ENCODE assay signal across 8 cellular contexts in genomic region chr4:139300431-139301142, GRCh38. TPM values are rescaled to one million over a fixed set of nuclear protein-coding genes. Genes with fewer than 3 reads are reported as not detected.
A peak's percentile ranks its signal among the peaks of the same experiment; 100 is the strongest.
DNase-seq lines count a peak whose midpoint lies in the region; ATAC-seq, FAIRE-seq and TF ChIP-seq lines count a peak whose summit lies in the region.

No MANE protein-coding gene starts in this region.

- peak overlapping the region; percentile 93 for H3K56ac ChIP-seq in IMR-90 (ENCODE audit: extremely low read depth, insufficient read depth, low read length)

- H3K4ac ChIP-seq in IMR-90 (ENCODE audit: low read depth, low read length) = peak overlapping the region; percentile 91

- intact Hi-C loops in IMR-90 (cut with micrococcal nuclease) = loop anchor here (5.0 kb wide), 1 partner anchor 218 kb away; no protein-coding TSS in a partner anchor
- intact Hi-C loops in activated CD8-positive, alpha-beta T cell treated with anti-CD3 and anti-CD28 coated beads for 36 hours (cut with micrococcal nuclease) = loop anchor here (2.0 to 5.0 kb wide), 2 partner anchors 123 to 218 kb away; partner anchors contain the start of gene ELF2
- intact Hi-C loops in pancreas (cut with DNase I) = no loop called here

- H4K5ac ChIP-seq in IMR-90 (ENCODE audit: low read depth, low read length) = peak overlapping the region; percentile 67

- 0 out of 2 replicates have a peak, but pooled peaks cover 1% of the 10 kb centered on the region for H3K36me3 ChIP-seq in IMR-90 (ENCODE audit: control insufficient read depth, insufficient read depth, low read length)
- no peaks in the 10 kb centered on the region for H3K36me3 ChIP-seq in pancreas

- in situ Hi-C loops in IMR-90 (cut with MboI; ENCODE audit: low sequenced_read_pairs) = no loop called here

- H4K91ac ChIP-seq in IMR-90 (ENCODE audit: insufficient read depth, low read depth, low read length) = peak overlapping the region; percentile 59

- peak overlapping the region; percentile 89 for H3K9ac ChIP-seq in IMR-90 (ENCODE audit: low read depth, low read length)

- H4K20me1 ChIP-seq in IMR-90 (ENCODE audit: insufficient read depth, low read length) = peaks cover 32% of the 10 kb centered on the region

- peak overlapping the region; percentile 81 for H2AK5ac ChIP-seq in IMR-90 (ENCODE audit: low read depth, low read length)

- H3K4me3 ChIP-seq in IMR-90 (ENCODE audit: insufficient read depth, low read depth, low read length) (peak overlapping the region; percentile 75), pancreas (peak overlapping the region; percentile 80 to 99 (median 89))

- peak overlapping the region; percentile 91 for H2BK5ac ChIP-seq in IMR-90 (ENCODE audit: low read depth, low read length, poor library complexity, severe bottlenecking)

- H3K9me1 ChIP-seq in IMR-90 (ENCODE audit: insufficient read depth, low read length) = 0 out of 2 replicates have a peak, but pooled peaks cover 2% of the 10 kb centered on the region

- H3K4me2 ChIP-seq in IMR-90 (ENCODE audit: low read depth, low read length) = peak overlapping the region; percentile 86

- peak overlapping the region; percentile 35; the same call in 1 of the 2 replicates for H2BK20ac ChIP-seq in IMR-90 (ENCODE audit: low read depth, low read length)

- H3K9me3 Mint-ChIP-seq in activated CD8-positive, alpha-beta T cell treated with anti-CD3 and anti-CD28 coated beads for 36 hours = no peaks in the 10 kb centered on the region

- TSS peak; percentile 51 for BruUV-seq in IMR-90 (replicated peaks; lab: Mats Ljungman, UMichigan)

- H2BK15ac ChIP-seq in IMR-90 (ENCODE audit: low read depth, low read length) = peak overlapping the region; percentile 25; the same call in 2 of the 3 replicates

- peak overlapping the region; percentile 90 for H3K14ac ChIP-seq in IMR-90 (replicated peaks; ENCODE audit: low read depth, low read length)

- no peaks in the 10 kb centered on the region for H3K9me3 ChIP-seq in IMR-90 (ENCODE audit: control insufficient read depth, insufficient read depth, low read length)
- no peaks in the 10 kb centered on the region for H3K9me3 ChIP-seq in pancreas

- peak overlapping the region; percentile 70 for H2BK120ac ChIP-seq in IMR-90 (ENCODE audit: low read depth, low read length)

- peaks cover 35% of the 10 kb centered on the region for H3K36me3 Mint-ChIP-seq in activated CD8-positive, alpha-beta T cell treated with anti-CD3 and anti-CD28 coated beads for 36 hours (ENCODE audit: low read depth)

- peak overlapping the region; percentile 66 to 91 for H4K8ac ChIP-seq in IMR-90 (ENCODE audit: low read depth in 2 of 2, low read length in 2 of 2)

- peaks cover 56% of the 10 kb centered on the region for H3K4me1 Mint-ChIP-seq in activated CD8-positive, alpha-beta T cell treated with anti-CD3 and anti-CD28 coated beads for 36 hours (ENCODE audit: low read depth)

- no peak for FAIRE-seq in pancreas (lab: Jason Lieb, UNC)
- no peak for FAIRE-seq in GM12892 (lab: Jason Lieb, UNC)

- peak overlapping the region; percentile 56 for H2AK9ac ChIP-seq in IMR-90 (replicated peaks; ENCODE audit: low read depth, low read length, poor library complexity)

- H3K79me1 ChIP-seq in IMR-90 (ENCODE audit: low read depth in 1 of 2, low read length in 2 of 2) = peaks cover 10 to 35% of the 10 kb centered on the region in 2 experiments; a peak in 3 of 4 replicates

- DNase-seq in EL (peak; percentile 70), IMR-90 (peak; percentile 72), globus pallidus (ENCODE audit: low spot score) (peak; percentile 44), pancreas (peak in 2 of 6 donors; percentile 22 to 23), GM12892 (ENCODE audit: insufficient read length) (no peak)
- DNase-seq in activated CD8-positive, alpha-beta T cell treated with anti-CD3 and anti-CD28 coated beads for 36 hours = peak; percentile 52
- no peak for DNase-seq in activated CD4-positive, CD25-positive, alpha-beta regulatory T cell treated with anti-CD3 and anti-CD28 coated beads, Interleukin-2, amount 50 U/mL, for 72 hours

- peak overlapping the region; percentile 95 for H3K27ac Mint-ChIP-seq in activated CD8-positive, alpha-beta T cell treated with anti-CD3 and anti-CD28 coated beads for 36 hours

- H3K27me3 ChIP-seq in IMR-90 (ENCODE audit: control insufficient read depth, insufficient read depth, low read length) (no peaks in the 10 kb centered on the region), pancreas (no peaks in the 10 kb centered on the region)

- H3K4me3 Mint-ChIP-seq in activated CD8-positive, alpha-beta T cell treated with anti-CD3 and anti-CD28 coated beads for 36 hours = peak overlapping the region; percentile 84

- peak overlapping the region; percentile 82 for H3K18ac ChIP-seq in IMR-90 (ENCODE audit: low read depth, low read length)

- ATAC-seq in GM21447 (IDR thresholded peaks at IDR 0.05; ENCODE audit: unreplicated experiment) = peak; percentile 8
- ATAC-seq in IMR-90 (ENCODE audit: low read depth) = peak; percentile 10
- peak; percentile 29 for ATAC-seq in activated CD8-positive, alpha-beta T cell treated with anti-CD3 and anti-CD28 coated beads for 36 hours
- ATAC-seq in pancreas = peak; percentile 27 to 47 (median 32)

- CTCF ChIA-PET in IMR-90 (lab: Yijun Ruan, JAX) = interaction anchor here (0.7 to 1.6 kb wide), 4 partner anchors 16 to 100 kb away, joined by 3 to 4 read pairs (median 3); no protein-coding TSS in a partner anchor
- CTCF ChIA-PET in activated CD8-positive, alpha-beta T cell treated with anti-CD3 and anti-CD28 coated beads for 36 hours (lab: Charles Lee) = interaction anchor here (0.7 to 2.1 kb wide), 15 partner anchors 10 to 270 kb away, joined by 3 to 11 read pairs (median 4); partner anchors contain the start of gene ELF2

- TF ChIP-seq CTCF in IMR-90 (conservative IDR thresholded peaks at IDR 0.05; ENCODE audit: low read depth, low read length) (no peak), pancreas (IDR thresholded peaks at IDR 0.05) (no peak)
- TF ChIP-seq CTCF in activated CD8-positive, alpha-beta T cell treated with anti-CD3 and anti-CD28 coated beads for 36 hours (IDR thresholded peaks at IDR 0.05) = no peak

- peak overlapping the region; percentile 70 for H3K27ac ChIP-seq in IMR-90 (ENCODE audit: insufficient read depth, low read length)
- peak overlapping the region; percentile 71 to 91 (median 88) for H3K27ac ChIP-seq in pancreas

- TF ChIP-seq RAD21 in IMR-90 (IDR thresholded peaks at IDR 0.05; ENCODE audit: low read length) = no peak

- H3K23ac ChIP-seq in IMR-90 (ENCODE audit: low read depth, low read length) = peak overlapping the region; percentile 95

- 1% methylated on average over 10 of the region's 18 CpGs; no CpG with 5 or more reads in 1 of the 2 experiments for WGBS in IMR-90 (ENCODE audit: extremely low coverage in 2 of 2, insufficient read length in 1 of 2), 2 experiments
- WGBS in pancreas, 2 donors = 1% methylated on average over 18 of the region's 18 CpGs

- H3K4me1 ChIP-seq in IMR-90 (ENCODE audit: control insufficient read depth, insufficient read depth, low read length) (peaks cover 6% of the 10 kb centered on the region), pancreas (peaks cover 8 to 30% (median 23%) of the 10 kb centered on the region in 3 donors)

- dilution Hi-C loops in IMR-90 (cut with HindIII; ENCODE audit: low sequenced_read_pairs, unreplicated experiment) = no loop called here

- H2AFZ ChIP-seq in IMR-90 (replicated peaks; ENCODE audit: low read length, poor library complexity) = peak overlapping the region; percentile 95

- H3K27me3 Mint-ChIP-seq in activated CD8-positive, alpha-beta T cell treated with anti-CD3 and anti-CD28 coated beads for 36 hours = no peaks in the 10 kb centered on the region

- no peak for TF ChIP-seq POLR2A in IMR-90 (IDR thresholded peaks at IDR 0.05; ENCODE audit: low read depth, low read length)
- TF ChIP-seq POLR2A in GM12892 (IDR thresholded peaks at IDR 0.05; ENCODE audit: low read depth, low read length) = no peak

- POLR2A ChIA-PET in IMR-90 (lab: Charles Lee; ENCODE audit: unreplicated experiment) = interaction anchor here (0.9 kb wide), 1 partner anchor 11 kb away, joined by 3 read pairs; no protein-coding TSS in a partner anchor
- POLR2A ChIA-PET in activated CD8-positive, alpha-beta T cell treated with anti-CD3 and anti-CD28 coated beads for 36 hours (lab: Charles Lee) = interaction anchor here (0.7 to 1.8 kb wide), 12 partner anchors 11 to 284 kb away, joined by 3 to 8 read pairs (median 4); no protein-coding TSS in a partner anchor

RNA-seq across cellular contexts. Expression of gene NAA15, which starts 0.7 kb away (rescaled TPM):
- total RNA-seq in IMR-90 (2012; rRNA removed) (43.4 and 106 TPM in 2 replicates), pancreas (10 to 100 TPM; 12.4 to 22.1 (median 16.8) TPM)
- polyA plus RNA-seq in IMR-90 (2012; rRNA removed) (8.7 and 11.0 TPM in 2 replicates), pancreas (1 to 10 TPM; 3.2 to 3.9 TPM)
- 1.3 and 1.4 TPM in 2 replicates for polyA plus RNA-seq in IMR-90 (2012; cell fraction: cytosol; rRNA removed)
- 1.2 and 5.0 TPM in 2 replicates for polyA plus RNA-seq in IMR-90 (2012; cell fraction: nucleus; rRNA removed; ENCODE audit: low replicate concordance)
- 100 to 1,000 TPM; 113 to 114 TPM for total RNA-seq in activated CD8-positive, alpha-beta T cell treated with anti-CD3 and anti-CD28 coated beads for 36 hours
- 35.4 TPM for polyA plus RNA-seq in GM12892 (2012; ENCODE audit: missing spikeins)

RNA-seq across cellular contexts. Expression of gene NDUFC1, which starts 1.7 kb away (rescaled TPM):
- total RNA-seq in IMR-90 (2012; rRNA removed) = 25.1 and 33.9 TPM in 2 replicates
- 65.1 and 76.5 TPM in 2 replicates for polyA plus RNA-seq in IMR-90 (2012; rRNA removed)
- 59.3 and 67.9 TPM in 2 replicates for polyA plus RNA-seq in IMR-90 (2012; cell fraction: cytosol; rRNA removed)
- polyA plus RNA-seq in IMR-90 (2012; cell fraction: nucleus; rRNA removed; ENCODE audit: low replicate concordance) = 19.7 and 22.4 TPM in 2 replicates
- total RNA-seq in activated CD8-positive, alpha-beta T cell treated with anti-CD3 and anti-CD28 coated beads for 36 hours = 10 to 100 TPM; 56.2 to 60.6 TPM
- 10 to 100 TPM; 19.8 to 30.2 (median 22.1) TPM for total RNA-seq in pancreas
- 10 to 100 TPM; 52.8 to 80.6 TPM for polyA plus RNA-seq in pancreas
- 43.4 TPM for polyA plus RNA-seq in GM12892 (2012; ENCODE audit: missing spikeins)

RNA-seq across cellular contexts. Expression of gene MGARP, which starts 20.6 kb away (rescaled TPM):
- 35.0 and 44.4 TPM in 2 replicates for total RNA-seq in IMR-90 (2012; rRNA removed)
- polyA plus RNA-seq in IMR-90 (2012; rRNA removed) = 34.7 and 35.1 TPM in 2 replicates
- 26.9 and 31.0 TPM in 2 replicates for polyA plus RNA-seq in IMR-90 (2012; cell fraction: cytosol; rRNA removed)
- 5.1 and 15.3 TPM in 2 replicates for polyA plus RNA-seq in IMR-90 (2012; cell fraction: nucleus; rRNA removed; ENCODE audit: low replicate concordance)
- under 1 TPM; 0.22 to 0.32 TPM for total RNA-seq in activated CD8-positive, alpha-beta T cell treated with anti-CD3 and anti-CD28 coated beads for 36 hours
- total RNA-seq in pancreas = under 1 TPM in 2 of 6 donors, not detected in 4; 0.25 TPM
- under 1 TPM; 0.45 to 0.49 TPM for polyA plus RNA-seq in pancreas
- polyA plus RNA-seq in GM12892 (2012; ENCODE audit: missing spikeins) = not detected

Comparison
In these comparisons a context has a peak if more than half of its experiments do, and no peak if none do; other contexts are left out.
1. DNase-seq: peak in EL (single experiment), IMR-90 (single experiment), activated CD8-positive, alpha-beta T cell treated with anti-CD3 and anti-CD28 coated beads for 36 hours (single experiment) and globus pallidus (single experiment); none in GM12892 (single experiment) and activated CD4-positive, CD25-positive, alpha-beta regulatory T cell treated with anti-CD3 and anti-CD28 coated beads, Interleukin-2, amount 50 U/mL, for 72 hours (single experiment).
2. RNA of gene MGARP, which starts 20.6 kb away (total RNA-seq): 35.0 to 44.4 TPM in IMR-90; 0.22 to 0.32 TPM in activated CD8-positive, alpha-beta T cell treated with anti-CD3 and anti-CD28 coated beads for 36 hours and 0.25 TPM in pancreas; every median in the first group is over 10 times any median in the second.
3. intact Hi-C loops: an anchor here in IMR-90 (5.0 kb wide) and activated CD8-positive, alpha-beta T cell treated with anti-CD3 and anti-CD28 coated beads for 36 hours (2.0 to 5.0 kb wide); none called in pancreas.
4. Peak in every context shown above with its lines, with median percentiles within 50 percentile points of each other: ATAC-seq.